ENCODE assay signal across 21 cellular contexts in genomic region chr3:122688996-122689395, GRCh38. TPM values are rescaled to one million over a fixed set of nuclear protein-coding genes. Genes with fewer than 3 reads are reported as not detected.
DNase-seq lines count a peak whose midpoint lies in the region; ATAC-seq lines count a peak whose summit lies in the region.
"Had no signal": no experiment of that assay in that cellular context is flagged by ENCODE, and none has a peak within 500 bp of the region (broad histone marks: within the 10 kb centered on the region; RNA-seq: fewer than 3 reads in every experiment).

No MANE protein-coding gene starts in this region.

- peaks cover 0 to 5% (median 0%) of the 10 kb centered on the region in 7 donors for H3K9me3 Mint-ChIP-seq in naive B cell
- H3K9me3 Mint-ChIP-seq: activated CD8-positive, alpha-beta T cell treated with anti-CD3 and anti-CD28 coated beads for 36 hours; activated naive CD4-positive, alpha-beta T cell treated with anti-CD3 and anti-CD28 coated beads for 36 hours; activated T-cell treated with anti-CD3 and anti-CD28 coated beads, Interleukin-2, amount 50 U/mL, for 24 hours; natural killer cell treated with Interleukin-12 subunit alpha and Interleukin-12 subunit beta and Interleukin-15 and Interleukin-18, amount 100 ng/mL, for 72 hours; type B pancreatic cell had no signal

- peaks cover 36 to 52% of the 10 kb centered on the region in 2 donors for H3K36me3 Mint-ChIP-seq in naive B cell

- no peaks in the 10 kb centered on the region for H3K27me3 Mint-ChIP-seq in naive B cell
- H3K27me3 Mint-ChIP-seq: activated CD8-positive, alpha-beta T cell treated with anti-CD3 and anti-CD28 coated beads for 36 hours; activated T-cell treated with anti-CD3 and anti-CD28 coated beads, Interleukin-2, amount 50 U/mL, for 24 hours; natural killer cell treated with Interleukin-12 subunit alpha and Interleukin-12 subunit beta and Interleukin-15 and Interleukin-18, amount 100 ng/mL, for 72 hours; type B pancreatic cell had no signal

- H3K4me1 Mint-ChIP-seq in naive B cell = peaks cover 34 to 43% (median 42%) of the 10 kb centered on the region in 3 donors

- H3K4me3 Mint-ChIP-seq in naive B cell = peak overlapping the region in 7 of 8 donors; percentile 7 to 76 (median 58)
- H3K4me3 Mint-ChIP-seq: activated CD8-positive, alpha-beta T cell treated with anti-CD3 and anti-CD28 coated beads for 36 hours; activated naive CD4-positive, alpha-beta T cell treated with anti-CD3 and anti-CD28 coated beads for 36 hours; activated T-cell treated with anti-CD3 and anti-CD28 coated beads, Interleukin-2, amount 50 U/mL, for 24 hours; natural killer cell treated with Interleukin-12 subunit alpha and Interleukin-12 subunit beta and Interleukin-15 and Interleukin-18, amount 100 ng/mL, for 72 hours; type B pancreatic cell had no signal

- ATAC-seq in naive B cell (ENCODE audit: low read depth in 2 of 2) (no peak), GM18517 (IDR thresholded peaks at IDR 0.05; ENCODE audit: unreplicated experiment) (no peak), GM19023 (IDR thresholded peaks at IDR 0.05; ENCODE audit: unreplicated experiment) (no peak)
- ATAC-seq: activated CD8-positive, alpha-beta T cell treated with anti-CD3 and anti-CD28 coated beads for 36 hours; natural killer cell treated with Interleukin-12 subunit alpha and Interleukin-12 subunit beta and Interleukin-15 and Interleukin-18, amount 100 ng/mL, for 72 hours had no signal

- DNase-seq in GDM1 (lab: John Stamatoyannopoulos, UW) (peak; percentile 14), MV-4-11 (lab: John Stamatoyannopoulos, UW) (peak; percentile 57), amniotic epithelial cell (ENCODE audit: low read depth) (peak; percentile 1), naive B cell (peak; percentile 76), SHP77 treated with DMSO at 0.1 percent for 48 hours (lab: John Stamatoyannopoulos, UW) (no peak), inferior parietal cortex (ENCODE audit: extremely low spot score) (no peak)
- DNase-seq: activated CD8-positive, alpha-beta T cell treated with anti-CD3 and anti-CD28 coated beads for 36 hours; activated naive CD4-positive, alpha-beta T cell treated with anti-CD3 and anti-CD28 coated beads for 36 hours; activated T-cell treated with anti-CD3 and anti-CD28 coated beads, Interleukin-2, amount 50 U/mL, for 24 hours; DND-41; head of caudate nucleus; MM.1S; NCI-H2081; posterior cingulate gyrus; stimulated activated CD4-positive, alpha-beta T cell treated with anti-CD3 and anti-CD28 coated beads, Interleukin-1b, Interleukin-23, amount 100 ng/mL, for 48 hours; stomach; T-helper 1 cell had no signal

- H3K27ac Mint-ChIP-seq in naive B cell = no peak overlapping the region
- H3K27ac Mint-ChIP-seq: activated naive CD4-positive, alpha-beta T cell treated with anti-CD3 and anti-CD28 coated beads for 36 hours; type B pancreatic cell had no signal

RNA-seq across cellular contexts. Expression of gene PARP14, which starts 8.4 kb away (rescaled TPM):
- 10 to 100 TPM in 5 of 6 donors, 1 to 10 TPM in 1; 5.9 to 45.2 (median 34.2) TPM for polyA plus RNA-seq in naive B cell (ENCODE audit: low read depth in 6 of 6)

Comparison
In these comparisons a context has a peak if more than half of its experiments do, and no peak if none do; other contexts are left out.
1. DNase-seq: peak in GDM1 (single experiment), MV-4-11 (single experiment), amniotic epithelial cell (single experiment) and naive B cell (single experiment); none in SHP77 treated with DMSO at 0.1 percent for 48 hours (single experiment) and inferior parietal cortex (single experiment).